1 cellular context compared by ENCODE assay signal in genomic region chr1:25055961-25056360, GRCh38.
TF ChIP-seq lines count a peak whose summit lies in the region.

No MANE protein-coding gene starts in this region.

TF ChIP-seq in HCT116, 20 proteins besides CTCF, POLR2A, EP300 and RAD21 (continued from another document):
- TF ChIP-seq EZH2 (IDR thresholded peaks at IDR 0.05) (no peak), SRF (IDR thresholded peaks at IDR 0.05; ENCODE audit: low read depth) (no peak), TCF7L2 (IDR thresholded peaks at IDR 0.05; ENCODE audit: borderline replicate concordance, extremely low read depth, insufficient read depth, insufficient read length) (no peak), MAX (IDR thresholded peaks at IDR 0.05) (no peak)
